10 cellular contexts compared by ENCODE assay signal in genomic region chr18:4454548-4455112, GRCh38. TPM values are rescaled to one million over a fixed set of nuclear protein-coding genes. Genes with fewer than 3 reads are reported as not detected.
DNase-seq lines count a peak whose midpoint lies in the region; ATAC-seq and TF ChIP-seq lines count a peak whose summit lies in the region.
"Had no signal": no experiment of that assay in that cellular context is flagged by ENCODE, and none has a peak within 500 bp of the region (broad histone marks: within the 10 kb centered on the region; RNA-seq: fewer than 3 reads in every experiment).

No MANE protein-coding gene starts in this region.

- H3K4me1 Mint-ChIP-seq in activated CD8-positive, alpha-beta T cell treated with anti-CD3 and anti-CD28 coated beads for 36 hours (ENCODE audit: low read depth): peaks cover 2% of the 10 kb centered on the region

- POLR2A ChIA-PET in activated CD8-positive, alpha-beta T cell treated with anti-CD3 and anti-CD28 coated beads for 36 hours (lab: Charles Lee): no interaction called here

- H3K4me1 ChIP-seq in tibial artery: peaks cover 0 to 32% (median 6%) of the 10 kb centered on the region in 4 donors

- no peak for ATAC-seq in GM18520 (IDR thresholded peaks at IDR 0.05; ENCODE audit: unreplicated experiment)
- ATAC-seq in activated CD8-positive, alpha-beta T cell treated with anti-CD3 and anti-CD28 coated beads for 36 hours: no peak

- H3K4me3 Mint-ChIP-seq in activated CD8-positive, alpha-beta T cell treated with anti-CD3 and anti-CD28 coated beads for 36 hours: no peak overlapping the region

- CTCF ChIA-PET in activated CD8-positive, alpha-beta T cell treated with anti-CD3 and anti-CD28 coated beads for 36 hours (lab: Charles Lee): no interaction called here

- H3K36me3 Mint-ChIP-seq in activated CD8-positive, alpha-beta T cell treated with anti-CD3 and anti-CD28 coated beads for 36 hours (ENCODE audit: low read depth): peaks cover 4% of the 10 kb centered on the region

- peak overlapping the region; percentile 19 for H3K4me3 ChIP-seq in WERI-Rb-1 (ENCODE audit: low read depth, low read length)
- H3K4me3 ChIP-seq in tibial artery: peak overlapping the region; percentile 60 to 71

- no peaks in the 10 kb centered on the region for H3K36me3 ChIP-seq in WERI-Rb-1
- H3K36me3 ChIP-seq in tibial artery: no peaks in the 10 kb centered on the region

- H3K27me3 ChIP-seq in WERI-Rb-1 (ENCODE audit: insufficient read depth, low read depth, severe bottlenecking): peaks cover 88% of the 10 kb centered on the region
- no peaks in the 10 kb centered on the region for H3K27me3 ChIP-seq in tibial artery

- TF ChIP-seq CTCF in WERI-Rb-1 (IDR thresholded peaks at IDR 0.05; ENCODE audit: low read depth, low read length) (no peak), tibial artery (IDR thresholded peaks at IDR 0.05) (no peak)
- TF ChIP-seq CTCF in activated CD8-positive, alpha-beta T cell treated with anti-CD3 and anti-CD28 coated beads for 36 hours (IDR thresholded peaks at IDR 0.05): no peak

- DNase-seq in DMS 273 (lab: John Stamatoyannopoulos, UW; ENCODE audit: unreplicated experiment) (peak; percentile 71), DMS 273 treated with DMSO at 0.1 percent for 48 hours (lab: John Stamatoyannopoulos, UW) (no peak), WERI-Rb-1 (no peak), iPS-NIHi11 (ENCODE audit: low spot score) (peak; percentile 28), tibial artery (no peak), COLO829 (ENCODE audit: low spot score) (no peak)
- DNase-seq in activated CD8-positive, alpha-beta T cell treated with anti-CD3 and anti-CD28 coated beads for 36 hours: no peak
- DNase-seq: activated CD8-positive, alpha-beta memory T cell treated with anti-CD3 and anti-CD28 coated beads, Interleukin-2, amount 50 U/mL, for 4 hours; NCI-H2081 treated with DMSO at 0.1 percent for 48 hours had no signal

- H3K27ac ChIP-seq in WERI-Rb-1 (no peak overlapping the region), tibial artery (peak overlapping the region; percentile 66 to 72)

- H3K9me3 ChIP-seq in WERI-Rb-1 (ENCODE audit: severe bottlenecking): no peaks in the 10 kb centered on the region
- H3K9me3 ChIP-seq in tibial artery: no peaks in the 10 kb centered on the region

- peaks cover 22% of the 10 kb centered on the region for H3K27me3 Mint-ChIP-seq in activated CD8-positive, alpha-beta T cell treated with anti-CD3 and anti-CD28 coated beads for 36 hours

- no peak overlapping the region for H3K27ac Mint-ChIP-seq in activated CD8-positive, alpha-beta T cell treated with anti-CD3 and anti-CD28 coated beads for 36 hours

- peaks cover 9% of the 10 kb centered on the region for H3K9me3 Mint-ChIP-seq in activated CD8-positive, alpha-beta T cell treated with anti-CD3 and anti-CD28 coated beads for 36 hours

- intact Hi-C loops in tibial artery (cut with DNase I; ENCODE audit: low total_unique reads): loop anchor here (10.0 kb wide), 1 partner anchor 1000 kb away; the partner anchor contains the start of gene TGIF1
- intact Hi-C loops in activated CD8-positive, alpha-beta T cell treated with anti-CD3 and anti-CD28 coated beads for 36 hours (cut with micrococcal nuclease): no loop called here

RNA-seq across cellular contexts. Expression of gene DLGAP1, which starts 0.5 kb away (rescaled TPM):
- total RNA-seq in activated CD8-positive, alpha-beta T cell treated with anti-CD3 and anti-CD28 coated beads for 36 hours: not detected

Comparison
In these comparisons a context has a peak if more than half of its experiments do, and no peak if none do; other contexts are left out.
1. DNase-seq: peak in DMS 273 (single experiment) and iPS-NIHi11 (single experiment); none in DMS 273 treated with DMSO at 0.1 percent for 48 hours (single experiment), WERI-Rb-1 (single experiment), tibial artery (0 of 2), COLO829 (single experiment) and activated CD8-positive, alpha-beta T cell treated with anti-CD3 and anti-CD28 coated beads for 36 hours (single experiment).